Comparison of ENCODE assay signal across 14 cellular contexts in genomic region chr7:32108651-32109050, GRCh38. TPM values are rescaled to one million over a fixed set of nuclear protein-coding genes. Genes with fewer than 3 reads are reported as not detected.
"Had no signal": no experiment of that assay in that cellular context is flagged by ENCODE, and none has a peak within 500 bp of the region (broad histone marks: within the 10 kb centered on the region; RNA-seq: fewer than 3 reads in every experiment).

No MANE protein-coding gene starts in this region.

- ATAC-seq: stimulated activated naive CD8-positive, alpha-beta T cell treated with anti-CD3 and anti-CD28 coated beads, Interleukin-15, amount 100 ng/mL, for 72 hours; upper lobe of right lung; WTC11 had no signal

- DNase-seq: activated CD4-positive, alpha-beta T cell treated with anti-CD3 and anti-CD28 coated beads, Interleukin-2, amount 10 ng/mL, durations not matched to agents 24 days and 14 days; activated naive CD4-positive, alpha-beta T cell treated with Interleukin-2 at 50 U/mL for 16 hours; cortex of kidney; effector CD8-positive, alpha-beta T cell; glutamatergic neuron; islet precursor cell; ovary; stimulated activated CD4-positive, alpha-beta T cell treated with anti-CD3 and anti-CD28 coated beads, Interleukin-4, amount 100 ng/mL, for 4 hours; stimulated activated naive CD8-positive, alpha-beta T cell treated with anti-CD3 and anti-CD28 coated beads, Interleukin-15, amount 100 ng/mL, for 72 hours; testis; upper lobe of right lung had no signal

- H3K27ac ChIP-seq: ovary, skin epidermis, testis, upper lobe of right lung had no signal

- H3K4me3 ChIP-seq: ovary, skin epidermis, testis, upper lobe of right lung had no signal

- H3K36me3 ChIP-seq: ovary, upper lobe of right lung had no signal

- H3K4me1 ChIP-seq: testis, upper lobe of right lung had no signal

- H3K27me3 ChIP-seq: ovary, testis, upper lobe of right lung had no signal

- H3K9me3 ChIP-seq: ovary, testis had no signal

RNA-seq across cellular contexts. Expression of gene PDE1C, which starts 38.4 kb away (rescaled TPM):
- total RNA-seq: activated CD4-positive, alpha-beta T cell treated with anti-CD3 and anti-CD28 coated beads, Interleukin-2, amount 10 ng/mL, durations not matched to agents 24 days and 14 days; T-helper 1 cell treated with Interleukin-12 subunit alpha and Interleukin-12 subunit beta and Interleukin-4 antibody, amounts not matched to agents 30 ng/mL and 1 ng/mL, for 36 hours had no signal
